21 cellular contexts compared by ENCODE assay signal in genomic region chr14:33335366-33335765, GRCh38.
"Had no signal": no experiment of that assay in that cellular context is flagged by ENCODE, and none has a peak within 500 bp of the region (broad histone marks: within the 10 kb centered on the region; RNA-seq: fewer than 3 reads in every experiment).

No MANE protein-coding gene starts in this region.

- H3K36me3 ChIP-seq: ascending aorta, esophagus squamous epithelium, gastroesophageal sphincter, prostate gland, upper lobe of right lung, WERI-Rb-1 had no signal

- H3K27ac ChIP-seq: ascending aorta, esophagus squamous epithelium, gastroesophageal sphincter, prostate gland, upper lobe of right lung, WERI-Rb-1 had no signal

- ATAC-seq: activated CD8-positive, alpha-beta memory T cell treated with anti-CD3 and anti-CD28 coated beads, Interleukin-2, amount 10 ng/mL, durations not matched to agents 7 days and 5 days; activated CD8-positive, alpha-beta T cell treated with anti-CD3 and anti-CD28 coated beads for 36 hours; gastroesophageal sphincter; left colon; naive thymus-derived CD4-positive, alpha-beta T cell; stimulated activated naive CD8-positive, alpha-beta T cell treated with anti-CD3 and anti-CD28 coated beads, Interleukin-15, Interleukin-2, amounts not matched to agents 100 U/mL and 50 U/mL, for 24 hours; upper lobe of right lung had no signal

- H3K4me1 ChIP-seq: ascending aorta, esophagus squamous epithelium, gastroesophageal sphincter, upper lobe of right lung had no signal

- H3K27me3 ChIP-seq: ascending aorta, esophagus squamous epithelium, gastroesophageal sphincter, upper lobe of right lung had no signal

- H3K4me3 ChIP-seq: ascending aorta, esophagus squamous epithelium, gastroesophageal sphincter, prostate gland, upper lobe of right lung had no signal

- DNase-seq: activated CD4-positive, alpha-beta T cell treated with anti-CD3 and anti-CD28 coated beads, Interleukin-2, amount 10 ng/mL, durations not matched to agents 7 days and 5 days; activated CD4-positive, CD25-positive, alpha-beta regulatory T cell treated with anti-CD3 and anti-CD28 coated beads, Interleukin-2, amount 50 U/mL, for 72 hours; activated CD8-positive, alpha-beta memory T cell treated with anti-CD3 and anti-CD28 coated beads, Interleukin-2, amount 10 ng/mL, durations not matched to agents 7 days and 5 days; activated CD8-positive, alpha-beta T cell treated with anti-CD3 and anti-CD28 coated beads for 36 hours; activated gamma-delta T cell treated with Interleukin-2 at 50 U/mL for 16 hours; cerebellar nuclear complex; cortex of kidney; endodermal cell; esophagus squamous epithelium; head of caudate nucleus; hypothalamus; left colon; naive thymus-derived CD4-positive, alpha-beta T cell; stimulated activated CD4-positive, alpha-beta T cell treated with anti-CD3 and anti-CD28 coated beads, Interleukin-12 subunit alpha, Interleukin-12 subunit beta, amount 100 ng/mL, for 4 hours; stimulated activated CD4-positive, alpha-beta T cell treated with anti-CD3 and anti-CD28 coated beads, Interleukin-4, amount 100 ng/mL, for 4 hours; stimulated activated naive CD8-positive, alpha-beta T cell treated with anti-CD3 and anti-CD28 coated beads, Interleukin-15, Interleukin-2, amounts not matched to agents 100 U/mL and 50 U/mL, for 24 hours; upper lobe of right lung; WERI-Rb-1 had no signal

- H3K9me3 ChIP-seq: prostate gland had no signal
